Comparison of ENCODE assay signal across 1 cellular context in the genomic region with DNA sequence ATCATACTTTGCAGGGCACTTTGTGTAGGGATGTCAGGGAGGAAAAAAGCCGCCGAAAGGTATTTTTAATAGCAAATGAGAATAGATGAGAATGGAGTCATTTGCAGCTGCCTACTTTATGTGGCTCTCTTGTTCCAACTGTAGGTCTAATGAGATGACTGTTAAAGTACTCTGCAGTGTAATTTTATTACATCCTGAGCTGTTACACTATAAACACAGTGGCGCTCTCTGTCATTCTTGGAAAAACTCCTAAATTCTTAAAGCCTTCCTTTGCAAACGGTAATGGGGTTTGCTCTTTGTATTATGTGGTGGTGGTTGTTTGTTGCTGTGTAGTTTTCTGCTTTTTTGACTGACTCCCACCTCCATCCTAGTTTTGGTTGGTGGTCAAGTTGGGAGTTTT.
A peak's percentile ranks its signal among the peaks of the same experiment; 100 is the strongest.
TF ChIP-seq lines count a peak whose summit lies in the region.

No MANE protein-coding gene starts in this region.

TF ChIP-seq in HEK293, 187 proteins besides CTCF, POLR2A, EP300 and RAD21 (continued from another document):
- no peak for TF ChIP-seq PRDM2 (tag by site-specific recombination; IDR thresholded peaks at IDR 0.05; ENCODE audit: borderline replicate concordance)
- peak; percentile 41; the same call in 1 of the 2 replicates for TF ChIP-seq BCL11B (tag by site-specific recombination; IDR thresholded peaks at IDR 0.05; ENCODE audit: low read depth)
- TF ChIP-seq ZNF174 (tag by site-specific recombination; IDR thresholded peaks at IDR 0.05): no peak
- TF ChIP-seq, protein P1, sequence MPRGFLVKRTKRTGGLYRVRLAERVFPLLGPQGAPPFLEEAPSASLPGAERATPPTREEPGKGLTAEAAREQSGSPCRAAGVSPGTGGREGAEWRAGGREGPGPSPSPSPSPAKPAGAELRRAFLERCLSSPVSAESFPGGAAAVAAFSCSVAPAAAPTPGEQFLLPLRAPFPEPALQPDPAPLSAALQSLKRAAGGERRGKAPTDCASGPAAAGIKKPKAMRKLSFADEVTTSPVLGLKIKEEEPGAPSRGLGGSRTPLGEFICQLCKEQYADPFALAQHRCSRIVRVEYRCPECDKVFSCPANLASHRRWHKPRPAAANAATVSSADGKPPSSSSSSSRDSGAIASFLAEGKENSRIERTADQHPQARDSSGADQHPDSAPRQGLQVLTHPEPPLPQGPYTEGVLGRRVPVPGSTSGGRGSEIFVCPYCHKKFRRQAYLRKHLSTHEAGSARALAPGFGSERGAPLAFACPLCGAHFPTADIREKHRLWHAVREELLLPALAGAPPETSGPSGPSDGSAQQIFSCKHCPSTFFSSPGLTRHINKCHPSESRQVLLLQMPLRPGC (tag by site-specific recombination; IDR thresholded peaks at IDR 0.05): peak; percentile 40; the same call in 1 of the 2 replicates
- peak; percentile 24; the same call in 1 of the 2 replicates for TF ChIP-seq PRDM4 (tag by site-specific recombination; IDR thresholded peaks at IDR 0.05)
- no peak for TF ChIP-seq ZNF558 (tag by site-specific recombination; IDR thresholded peaks at IDR 0.05)
- peak; percentile 28; the same call in 1 of the 2 replicates for TF ChIP-seq ZNF391 (tag by site-specific recombination; IDR thresholded peaks at IDR 0.05; ENCODE audit: borderline replicate concordance, low read depth)
- TF ChIP-seq SCRT2 (tag by site-specific recombination; IDR thresholded peaks at IDR 0.05): peak; percentile 51; the same call in 1 of the 2 replicates
- peak; percentile 70; the same call in 1 of the 2 replicates for TF ChIP-seq WT1 (tag by site-specific recombination; IDR thresholded peaks at IDR 0.05)
- no peak for TF ChIP-seq ZNF223 (tag by site-specific recombination; IDR thresholded peaks at IDR 0.05)
- no peak for TF ChIP-seq ZNF544 (tag by site-specific recombination; IDR thresholded peaks at IDR 0.05)
- peak; percentile 32; the same call in 1 of the 2 replicates for TF ChIP-seq ZNF24 (tag by site-specific recombination; IDR thresholded peaks at IDR 0.05)
- TF ChIP-seq RBAK (tag by site-specific recombination; IDR thresholded peaks at IDR 0.05): no peak
- TF ChIP-seq ZNF366 (tag by site-specific recombination; conservative IDR thresholded peaks at IDR 0.05): 0 out of 2 replicates have a peak, but pooled peaks have one; percentile 11
- TF ChIP-seq, protein P2, sequence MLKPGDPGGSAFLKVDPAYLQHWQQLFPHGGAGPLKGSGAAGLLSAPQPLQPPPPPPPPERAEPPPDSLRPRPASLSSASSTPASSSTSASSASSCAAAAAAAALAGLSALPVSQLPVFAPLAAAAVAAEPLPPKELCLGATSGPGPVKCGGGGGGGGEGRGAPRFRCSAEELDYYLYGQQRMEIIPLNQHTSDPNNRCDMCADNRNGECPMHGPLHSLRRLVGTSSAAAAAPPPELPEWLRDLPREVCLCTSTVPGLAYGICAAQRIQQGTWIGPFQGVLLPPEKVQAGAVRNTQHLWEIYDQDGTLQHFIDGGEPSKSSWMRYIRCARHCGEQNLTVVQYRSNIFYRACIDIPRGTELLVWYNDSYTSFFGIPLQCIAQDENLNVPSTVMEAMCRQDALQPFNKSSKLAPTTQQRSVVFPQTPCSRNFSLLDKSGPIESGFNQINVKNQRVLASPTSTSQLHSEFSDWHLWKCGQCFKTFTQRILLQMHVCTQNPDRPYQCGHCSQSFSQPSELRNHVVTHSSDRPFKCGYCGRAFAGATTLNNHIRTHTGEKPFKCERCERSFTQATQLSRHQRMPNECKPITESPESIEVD (tag by site-specific recombination; IDR thresholded peaks at IDR 0.05): peak; percentile 96
- TF ChIP-seq ZNF610 (tag by site-specific recombination; IDR thresholded peaks at IDR 0.05; ENCODE audit: borderline replicate concordance): peak; percentile 84
- TF ChIP-seq GLI2 (tag by site-specific recombination; IDR thresholded peaks at IDR 0.05; ENCODE audit: borderline replicate concordance, low read depth): 0 out of 2 replicates have a peak, but pooled peaks have one; percentile 6
- TF ChIP-seq ZBTB44 (tag by site-specific recombination; IDR thresholded peaks at IDR 0.05): peak; percentile 66
- TF ChIP-seq OVOL3 (tag by site-specific recombination; IDR thresholded peaks at IDR 0.05): peak; percentile 92
- TF ChIP-seq HIC1 (tag by site-specific recombination; IDR thresholded peaks at IDR 0.05): 0 out of 2 replicates have a peak, but pooled peaks have one; percentile 32
- no peak for TF ChIP-seq GFI1B (tag by site-specific recombination; IDR thresholded peaks at IDR 0.05)
- peak; percentile 82 for TF ChIP-seq OSR2 (tag by site-specific recombination; IDR thresholded peaks at IDR 0.05)
- no peak for TF ChIP-seq ZNF221 (tag by site-specific recombination; IDR thresholded peaks at IDR 0.05; ENCODE audit: borderline replicate concordance)
- TF ChIP-seq ZNF133 (tag by site-specific recombination; IDR thresholded peaks at IDR 0.05): no peak
- TF ChIP-seq ZBTB17 (tag by site-specific recombination; IDR thresholded peaks at IDR 0.05): peak; percentile 68
- TF ChIP-seq ZNF37A (tag by site-specific recombination; IDR thresholded peaks at IDR 0.05): peak; percentile 21; the same call in 1 of the 2 replicates
- TF ChIP-seq ZBTB48 (tag by site-specific recombination; IDR thresholded peaks at IDR 0.05): no peak
- TF ChIP-seq MYNN (tag by site-specific recombination; IDR thresholded peaks at IDR 0.05; ENCODE audit: borderline replicate concordance): no peak
- TF ChIP-seq SCRT1 (tag by site-specific recombination; IDR thresholded peaks at IDR 0.05; ENCODE audit: borderline replicate concordance): peak; percentile 51; the same call in 1 of the 2 replicates
- TF ChIP-seq ZNF341 (tag by site-specific recombination; IDR thresholded peaks at IDR 0.05; ENCODE audit: low read depth): 0 out of 2 replicates have a peak, but pooled peaks have one; percentile 22
- peak; percentile 76 for TF ChIP-seq ZNF596 (tag by site-specific recombination; IDR thresholded peaks at IDR 0.05)
- TF ChIP-seq, protein P3, sequence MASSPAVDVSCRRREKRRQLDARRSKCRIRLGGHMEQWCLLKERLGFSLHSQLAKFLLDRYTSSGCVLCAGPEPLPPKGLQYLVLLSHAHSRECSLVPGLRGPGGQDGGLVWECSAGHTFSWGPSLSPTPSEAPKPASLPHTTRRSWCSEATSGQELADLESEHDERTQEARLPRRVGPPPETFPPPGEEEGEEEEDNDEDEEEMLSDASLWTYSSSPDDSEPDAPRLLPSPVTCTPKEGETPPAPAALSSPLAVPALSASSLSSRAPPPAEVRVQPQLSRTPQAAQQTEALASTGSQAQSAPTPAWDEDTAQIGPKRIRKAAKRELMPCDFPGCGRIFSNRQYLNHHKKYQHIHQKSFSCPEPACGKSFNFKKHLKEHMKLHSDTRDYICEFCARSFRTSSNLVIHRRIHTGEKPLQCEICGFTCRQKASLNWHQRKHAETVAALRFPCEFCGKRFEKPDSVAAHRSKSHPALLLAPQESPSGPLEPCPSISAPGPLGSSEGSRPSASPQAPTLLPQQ (tag by site-specific recombination; IDR thresholded peaks at IDR 0.05): no peak
- peak; percentile 75 for TF ChIP-seq ZNF146 (tag by site-specific recombination; IDR thresholded peaks at IDR 0.05)
- peak; percentile 30; the same call in 1 of the 2 replicates for TF ChIP-seq ZNF600 (tag by site-specific recombination; IDR thresholded peaks at IDR 0.05)
- TF ChIP-seq BCL11A (tag by site-specific recombination; IDR thresholded peaks at IDR 0.05; ENCODE audit: low read depth): 0 out of 2 replicates have a peak, but pooled peaks have one; percentile 19
- TF ChIP-seq TRIM28 (IDR thresholded peaks at IDR 0.05; ENCODE audit: borderline replicate concordance, low read length): peak; percentile 19; the same call in 1 of the 2 replicates
- TF ChIP-seq IKZF3 (tag by site-specific recombination; IDR thresholded peaks at IDR 0.05): peak; percentile 89
- TF ChIP-seq SP7 (tag by site-specific recombination; IDR thresholded peaks at IDR 0.05): peak; percentile 45
- TF ChIP-seq ZNF121 (tag by site-specific recombination; IDR thresholded peaks at IDR 0.05): no peak
- TF ChIP-seq ZEB2 (tag by site-specific recombination; IDR thresholded peaks at IDR 0.05): 0 out of 2 replicates have a peak, but pooled peaks have one; percentile 13
- peak; percentile 9; the same call in 1 of the 2 replicates for TF ChIP-seq ZNF664 (tag by site-specific recombination; IDR thresholded peaks at IDR 0.05)
